ENCODE assay signal across 26 cellular contexts in the genomic region with DNA sequence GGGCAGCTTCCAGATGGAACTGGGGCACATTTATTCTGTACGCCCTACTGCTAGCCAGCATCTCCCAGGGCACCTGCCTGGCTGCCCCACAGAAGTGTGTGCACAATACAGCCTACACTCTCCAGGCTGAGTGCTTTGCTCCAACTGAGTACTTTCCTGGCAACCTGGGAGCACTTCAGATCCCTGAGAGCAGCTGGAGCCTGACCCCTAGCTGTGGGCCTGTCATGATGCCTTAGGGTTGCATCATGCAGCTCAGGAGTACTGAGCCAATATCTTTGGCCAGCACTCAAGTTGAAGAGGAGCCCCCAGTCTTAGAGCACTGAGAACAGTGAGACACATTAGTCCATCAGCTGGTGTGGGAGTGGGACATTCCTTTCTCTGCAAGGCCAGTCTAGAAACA.
"Had no signal": no experiment of that assay in that cellular context is flagged by ENCODE, and none has a peak within 500 bp of the region (broad histone marks: within the 10 kb centered on the region; RNA-seq: fewer than 3 reads in every experiment).

No MANE protein-coding gene starts in this region.

- H3K27ac ChIP-seq: adrenal gland, cardiac muscle cell, epithelial cell of prostate, hepatocyte, tibial artery had no signal

- H3K36me3 ChIP-seq: adrenal gland, cardiac muscle cell, tibial artery had no signal

- H3K4me3 ChIP-seq: adrenal gland, cardiac muscle cell, hepatocyte, mucosa of descending colon, tibial artery had no signal

- H3K4me3 Mint-ChIP-seq: activated CD4-positive, alpha-beta memory T cell treated with anti-CD3 and anti-CD28 coated beads for 36 hours; activated CD4-positive, alpha-beta T cell treated with anti-CD3 and anti-CD28 coated beads for 36 hours; activated T-helper 1 cell treated with anti-CD3 and anti-CD28 coated beads, Interleukin-12 subunit alpha, Interleukin-12 subunit beta, Interleukin-2, Interleukin-4 antibody, amounts not matched to agents 30 ng/mL and 10 ng/mL and 1 ng/mL, durations not matched to agents 14 hours and 24 hours and 36 hours; dendritic cell treated with granulocyte-macrophage colony-stimulating factor and Interleukin-4, amounts not matched to agents 40 ng/mL and 50 ng/mL, for 4 days; naive B cell; neural crest cell; T-helper 2 cell treated with Interferon-gamma antibody and Interleukin-4, amounts not matched to agents 5 μg/mL and 100 μg/mL, for 36 hours had no signal

- H3K9me3 ChIP-seq: adrenal gland, mucosa of descending colon, tibial artery had no signal

- H3K4me1 Mint-ChIP-seq: activated CD4-positive, alpha-beta T cell treated with anti-CD3 and anti-CD28 coated beads for 36 hours; naive B cell; neural crest cell had no signal

- H3K27me3 Mint-ChIP-seq: activated CD4-positive, alpha-beta memory T cell treated with anti-CD3 and anti-CD28 coated beads for 36 hours; activated CD4-positive, alpha-beta T cell treated with anti-CD3 and anti-CD28 coated beads for 36 hours; dendritic cell treated with granulocyte-macrophage colony-stimulating factor and Interleukin-4, amounts not matched to agents 40 ng/mL and 50 ng/mL, for 4 days; naive B cell; progenitor cell of endocrine pancreas had no signal

- H3K9me3 Mint-ChIP-seq: activated CD4-positive, alpha-beta memory T cell treated with anti-CD3 and anti-CD28 coated beads for 36 hours; activated naive CD4-positive, alpha-beta T cell treated with anti-CD3 and anti-CD28 coated beads, Interleukin-2, amount 50 U/mL, for 72 hours; activated T-helper 1 cell treated with anti-CD3 and anti-CD28 coated beads, Interleukin-12 subunit alpha, Interleukin-12 subunit beta, Interleukin-2, Interleukin-4 antibody, amounts not matched to agents 30 ng/mL and 10 ng/mL and 1 ng/mL, durations not matched to agents 14 hours and 24 hours and 36 hours; dendritic cell treated with granulocyte-macrophage colony-stimulating factor and Interleukin-4, amounts not matched to agents 40 ng/mL and 50 ng/mL, for 4 days; T-helper 2 cell treated with Interferon-gamma antibody and Interleukin-4, amounts not matched to agents 5 μg/mL and 100 μg/mL, for 36 hours had no signal

- H3K27me3 ChIP-seq: cardiac muscle cell, hepatocyte, tibial artery had no signal

- DNase-seq: activated CD4-positive, alpha-beta memory T cell treated with anti-CD3 and anti-CD28 coated beads for 36 hours; activated CD4-positive, alpha-beta T cell treated with anti-CD3 and anti-CD28 coated beads for 36 hours; activated gamma-delta T cell treated with Interleukin-2 at 50 U/mL for 16 hours; activated T-cell treated with anti-CD3 and anti-CD28 coated beads for 4 hours; adrenal gland; effector CD8-positive, alpha-beta T cell; foreskin fibroblast; kidney glomerular epithelial cell; left ventricle myocardium superior; naive B cell; stimulated activated CD4-positive, alpha-beta T cell treated with anti-CD3 and anti-CD28 coated beads, Interleukin-12 subunit alpha, Interleukin-12 subunit beta, amount 100 ng/mL, for 4 hours; stimulated activated CD4-positive, alpha-beta T cell treated with anti-CD3 and anti-CD28 coated beads, Interleukin-1b, Interleukin-23, amount 100 ng/mL, for 48 hours; stimulated activated CD8-positive, alpha-beta memory T cell treated with anti-CD3 and anti-CD28 coated beads, Interleukin-4, amount 100 ng/mL, for 48 hours; stimulated activated naive CD8-positive, alpha-beta T cell treated with anti-CD3 and anti-CD28 coated beads, Interleukin-15, Interleukin-2, amounts not matched to agents 100 U/mL and 50 U/mL, for 24 hours; substantia nigra; tibial artery had no signal

- ATAC-seq: activated CD4-positive, alpha-beta T cell treated with anti-CD3 and anti-CD28 coated beads for 36 hours; activated naive CD4-positive, alpha-beta T cell treated with anti-CD3 and anti-CD28 coated beads, Interleukin-2, amount 50 U/mL, for 72 hours; left ventricle myocardium superior; mucosa of descending colon; stimulated activated naive CD8-positive, alpha-beta T cell treated with anti-CD3 and anti-CD28 coated beads, Interleukin-15, Interleukin-2, amounts not matched to agents 100 U/mL and 50 U/mL, for 24 hours had no signal

- H3K36me3 Mint-ChIP-seq: activated CD4-positive, alpha-beta memory T cell treated with anti-CD3 and anti-CD28 coated beads for 36 hours; activated naive CD4-positive, alpha-beta T cell treated with anti-CD3 and anti-CD28 coated beads, Interleukin-2, amount 50 U/mL, for 72 hours; naive B cell had no signal

- H3K27ac Mint-ChIP-seq: activated CD4-positive, alpha-beta memory T cell treated with anti-CD3 and anti-CD28 coated beads for 36 hours; activated CD4-positive, alpha-beta T cell treated with anti-CD3 and anti-CD28 coated beads for 36 hours; activated naive CD4-positive, alpha-beta T cell treated with anti-CD3 and anti-CD28 coated beads, Interleukin-2, amount 50 U/mL, for 72 hours; activated T-helper 1 cell treated with anti-CD3 and anti-CD28 coated beads, Interleukin-12 subunit alpha, Interleukin-12 subunit beta, Interleukin-2, Interleukin-4 antibody, amounts not matched to agents 30 ng/mL and 10 ng/mL and 1 ng/mL, durations not matched to agents 14 hours and 24 hours and 36 hours; dendritic cell treated with granulocyte-macrophage colony-stimulating factor and Interleukin-4, amounts not matched to agents 40 ng/mL and 50 ng/mL, for 4 days; naive B cell; progenitor cell of endocrine pancreas; T-helper 2 cell treated with Interferon-gamma antibody and Interleukin-4, amounts not matched to agents 5 μg/mL and 100 μg/mL, for 36 hours had no signal

- H3K4me1 ChIP-seq: adrenal gland, tibial artery had no signal
